28 cellular contexts compared by ENCODE assay signal in the genomic region with DNA sequence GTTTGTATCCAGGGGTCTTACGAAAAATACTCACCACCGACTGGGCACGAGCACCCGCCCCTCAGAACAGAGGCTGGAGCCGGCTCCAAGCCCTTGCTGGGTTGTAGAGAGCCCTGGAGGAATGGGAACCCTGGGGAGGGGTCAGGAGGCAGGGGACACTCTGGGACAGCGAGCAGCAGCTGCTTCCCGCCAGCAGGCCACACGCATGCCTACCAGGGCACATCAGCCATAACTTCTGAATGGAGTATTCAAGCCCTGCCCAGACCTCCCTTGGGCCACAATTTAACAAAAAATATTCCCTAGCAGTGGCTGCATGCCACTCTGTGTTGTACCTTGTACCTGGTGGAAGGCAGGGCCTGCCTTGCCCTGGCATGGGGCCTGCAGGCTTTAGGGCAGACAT. TPM values are rescaled to one million over a fixed set of nuclear protein-coding genes. Genes with fewer than 3 reads are reported as not detected.
"Had no signal": no experiment of that assay in that cellular context is flagged by ENCODE, and none has a peak within 500 bp of the region (broad histone marks: within the 10 kb centered on the region; RNA-seq: fewer than 3 reads in every experiment).

No MANE protein-coding gene starts in this region.

- H3K27ac Mint-ChIP-seq: activated T-cell treated with anti-CD3 and anti-CD28 coated beads, Interleukin-2, amount 50 U/mL, for 24 hours; mesothelial cell of epicardium; naive thymus-derived CD4-positive, alpha-beta T cell had no signal

- DNase-seq: activated CD4-positive, alpha-beta T cell treated with anti-CD3 and anti-CD28 coated beads for 48 hours; activated CD4-positive, alpha-beta T cell treated with anti-CD3 and anti-CD28 coated beads, Interleukin-2, amount 50 U/mL, for 48 hours; activated CD8-positive, alpha-beta memory T cell treated with anti-CD3 and anti-CD28 coated beads, Interleukin-2, amount 50 U/mL, for 48 hours; activated gamma-delta T cell treated with Interleukin-2 at 50 U/mL for 16 hours; activated naive CD4-positive, alpha-beta T cell treated with anti-CD3 and anti-CD28 coated beads, Interleukin-2, amount 50 U/mL, for 16 hours; activated T-cell treated with anti-CD3 and anti-CD28 coated beads, Interleukin-2, amount 50 U/mL, for 24 hours; amygdala; effector CD8-positive, alpha-beta T cell; gastrocnemius medialis; islet precursor cell; left ventricle myocardium superior; mammary epithelial cell; naive thymus-derived CD4-positive, alpha-beta T cell; nucleus accumbens; pancreas; stimulated activated CD4-positive, alpha-beta T cell treated with anti-CD3 and anti-CD28 coated beads, Interleukin-2, amount 100 ng/mL, for 48 hours; stimulated activated naive CD4-positive, alpha-beta T cell treated with Interleukin-2 at 50 U/mL for 16 hours; T-helper 1 cell; T-helper 9 cell; testis; transverse colon; WERI-Rb-1 had no signal

- H3K9me3 Mint-ChIP-seq: activated T-cell treated with anti-CD3 and anti-CD28 coated beads, Interleukin-2, amount 50 U/mL, for 24 hours; central memory CD8-positive, alpha-beta T cell; mesothelial cell of epicardium had no signal

- H3K36me3 Mint-ChIP-seq: mesothelial cell of epicardium; naive thymus-derived CD4-positive, alpha-beta T cell had no signal

- ATAC-seq: activated CD4-positive, CD25-positive, alpha-beta regulatory T cell treated with anti-CD3 and anti-CD28 coated beads, Interleukin-2, amount 50 U/mL, for 24 hours; gastrocnemius medialis; left ventricle myocardium superior; naive thymus-derived CD4-positive, alpha-beta T cell; pancreas had no signal

- H3K4me1 Mint-ChIP-seq: central memory CD8-positive, alpha-beta T cell had no signal

- H3K4me3 Mint-ChIP-seq: activated T-cell treated with anti-CD3 and anti-CD28 coated beads, Interleukin-2, amount 50 U/mL, for 24 hours; central memory CD8-positive, alpha-beta T cell; mesothelial cell of epicardium; naive thymus-derived CD4-positive, alpha-beta T cell had no signal

- FAIRE-seq: colon, endometrium, pancreas, urothelium cell line had no signal

RNA-seq across cellular contexts. Expression of gene CD93, which starts 31.6 kb away (rescaled TPM):
- total RNA-seq: mammary epithelial cell had no signal
